ENCODE assay signal across 1 cellular context in genomic region chr17:44969144-44969780, GRCh38.
TF ChIP-seq lines count a peak whose summit lies in the region.

No MANE protein-coding gene starts in this region.

TF ChIP-seq in SK-N-SH treated with all-trans-retinoic acid at 6 μM for 48 hours, 23 proteins besides CTCF, POLR2A, EP300 and RAD21 (continued from another document):
- TF ChIP-seq, protein P1, sequence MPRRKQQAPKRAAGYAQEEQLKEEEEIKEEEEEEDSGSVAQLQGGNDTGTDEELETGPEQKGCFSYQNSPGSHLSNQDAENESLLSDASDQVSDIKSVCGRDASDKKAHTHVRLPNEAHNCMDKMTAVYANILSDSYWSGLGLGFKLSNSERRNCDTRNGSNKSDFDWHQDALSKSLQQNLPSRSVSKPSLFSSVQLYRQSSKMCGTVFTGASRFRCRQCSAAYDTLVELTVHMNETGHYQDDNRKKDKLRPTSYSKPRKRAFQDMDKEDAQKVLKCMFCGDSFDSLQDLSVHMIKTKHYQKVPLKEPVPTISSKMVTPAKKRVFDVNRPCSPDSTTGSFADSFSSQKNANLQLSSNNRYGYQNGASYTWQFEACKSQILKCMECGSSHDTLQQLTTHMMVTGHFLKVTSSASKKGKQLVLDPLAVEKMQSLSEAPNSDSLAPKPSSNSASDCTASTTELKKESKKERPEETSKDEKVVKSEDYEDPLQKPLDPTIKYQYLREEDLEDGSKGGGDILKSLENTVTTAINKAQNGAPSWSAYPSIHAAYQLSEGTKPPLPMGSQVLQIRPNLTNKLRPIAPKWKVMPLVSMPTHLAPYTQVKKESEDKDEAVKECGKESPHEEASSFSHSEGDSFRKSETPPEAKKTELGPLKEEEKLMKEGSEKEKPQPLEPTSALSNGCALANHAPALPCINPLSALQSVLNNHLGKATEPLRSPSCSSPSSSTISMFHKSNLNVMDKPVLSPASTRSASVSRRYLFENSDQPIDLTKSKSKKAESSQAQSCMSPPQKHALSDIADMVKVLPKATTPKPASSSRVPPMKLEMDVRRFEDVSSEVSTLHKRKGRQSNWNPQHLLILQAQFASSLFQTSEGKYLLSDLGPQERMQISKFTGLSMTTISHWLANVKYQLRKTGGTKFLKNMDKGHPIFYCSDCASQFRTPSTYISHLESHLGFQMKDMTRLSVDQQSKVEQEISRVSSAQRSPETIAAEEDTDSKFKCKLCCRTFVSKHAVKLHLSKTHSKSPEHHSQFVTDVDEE (CRISPR knock-in tag; IDR thresholded peaks at IDR 0.05): no peak
- no peak for TF ChIP-seq CSDC2 (CRISPR knock-in tag; IDR thresholded peaks at IDR 0.05)
